In genomic region chr6:167828325-167828956, GRCh38 we compare ENCODE assay signal across 8 cellular contexts. TPM values are rescaled to one million over a fixed set of nuclear protein-coding genes. Genes with fewer than 3 reads are reported as not detected.
DNase-seq lines count a peak whose midpoint lies in the region.

No MANE protein-coding gene starts in this region.

- H3K27ac ChIP-seq in ectodermal cell (ENCODE audit: insufficient read depth, low read depth, low read length, poor library complexity, severe bottlenecking), result no peak overlapping the region

- no peaks in the 10 kb centered on the region for H3K9me3 ChIP-seq in ectodermal cell (ENCODE audit: control insufficient read depth, low read length)
- H3K9me3 ChIP-seq in neuron (ENCODE audit: low read length), result no peaks in the 10 kb centered on the region

- DNase-seq in NCI-H69 (lab: John Stamatoyannopoulos, UW), result peak; percentile 36
- no peak for DNase-seq in glomerular visceral epithelial cell (ENCODE audit: extremely low spot score)
- no peak for DNase-seq in NCI-H2029 treated with DMSO at 0.1 percent for 48 hours (lab: John Stamatoyannopoulos, UW)
- no peak for DNase-seq in COLO668 (lab: John Stamatoyannopoulos, UW; ENCODE audit: unreplicated experiment)
- no peak for DNase-seq in GDM1 (lab: John Stamatoyannopoulos, UW)

- H3K4me3 ChIP-seq in GM08714 (ENCODE audit: low read length), result peak overlapping the region; percentile 61; the same call in 1 of the 2 replicates
- peak overlapping the region; percentile 74 for H3K4me3 ChIP-seq in ectodermal cell (ENCODE audit: insufficient read depth, low read depth, low read length)
- H3K4me3 ChIP-seq in neuron (ENCODE audit: low read length), result peak overlapping the region; percentile 79

- peaks cover 35% of the 10 kb centered on the region for H3K4me1 ChIP-seq in ectodermal cell (ENCODE audit: control insufficient read depth, insufficient read depth, low read length)
- H3K4me1 ChIP-seq in neuron (ENCODE audit: insufficient read depth, low read length), result peaks cover 48% of the 10 kb centered on the region

- 31 to 35% methylated on average over 3 to 4 of the region's 4 CpGs for WGBS in ectodermal cell, 2 experiments

- H2AFZ ChIP-seq in neuron (ENCODE audit: low read depth, low read length), result no peak overlapping the region

- H3K27me3 ChIP-seq in ectodermal cell (ENCODE audit: control insufficient read depth, insufficient read depth, low read length, poor library complexity, severe bottlenecking) (no peaks in the 10 kb centered on the region), neuron (ENCODE audit: insufficient read depth, low read length) (no peaks in the 10 kb centered on the region)

- H3K36me3 ChIP-seq in ectodermal cell (ENCODE audit: control insufficient read depth, insufficient read depth, low read length), result no peaks in the 10 kb centered on the region
- peaks cover 5% of the 10 kb centered on the region for H3K36me3 ChIP-seq in neuron (ENCODE audit: insufficient read depth, low read length)

RNA-seq across cellular contexts. Expression of gene AFDN, which starts 1.7 kb away (rescaled TPM):
- polyA plus RNA-seq in ectodermal cell (2013, experiment 1 of 4), result 210 TPM
- 227 TPM for polyA plus RNA-seq in ectodermal cell (2013, experiment 2 of 4)
- 173 TPM for polyA plus RNA-seq in ectodermal cell (2013, experiment 3 of 4)
- polyA plus RNA-seq in ectodermal cell (2013, experiment 4 of 4), result 206 TPM
